ENCODE assay signal across 1 cellular context in the genomic region with DNA sequence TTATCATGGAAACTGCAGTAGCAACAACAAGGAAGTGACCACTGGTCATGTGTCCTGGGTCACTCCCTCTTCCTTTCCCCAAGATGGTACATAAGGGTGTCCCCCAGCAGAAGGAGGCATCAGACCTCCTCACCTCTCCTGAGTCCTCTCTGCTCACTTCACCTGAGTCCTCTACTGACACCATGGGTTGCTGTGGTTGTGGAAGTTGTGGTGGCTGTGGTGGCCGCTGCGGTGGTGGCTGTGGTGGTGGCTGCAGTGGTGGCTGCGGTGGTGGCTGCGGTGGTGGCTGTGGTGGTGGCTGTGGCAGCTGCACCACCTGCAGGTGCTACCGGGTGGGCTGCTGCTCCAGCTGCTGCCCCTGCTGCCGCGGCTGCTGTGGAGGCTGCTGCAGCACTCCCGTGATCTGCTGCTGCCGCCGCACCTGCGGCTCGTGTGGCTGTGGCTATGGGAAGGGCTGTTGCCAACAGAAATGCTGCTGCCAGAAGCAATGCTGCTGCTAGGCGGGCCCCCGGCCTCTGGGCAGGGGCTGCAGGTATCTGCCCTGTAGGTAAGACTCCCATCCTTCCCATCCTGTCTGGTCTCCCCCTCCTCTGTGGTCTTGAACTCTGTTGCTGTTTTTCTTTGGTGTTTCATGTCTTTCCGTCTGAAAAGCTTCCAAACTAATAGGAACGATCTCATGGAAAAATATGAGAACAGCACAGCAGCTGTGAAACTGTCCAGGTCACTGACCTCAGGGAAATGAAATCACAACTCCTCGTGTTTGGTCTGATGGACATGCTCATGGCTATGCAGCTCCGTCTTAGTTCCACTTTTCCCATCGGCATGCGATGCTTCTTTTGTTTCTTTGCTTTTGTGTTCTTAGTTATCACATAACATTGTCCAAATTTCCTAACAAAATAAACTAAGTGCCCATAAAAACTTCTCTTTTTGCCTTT.
TF ChIP-seq lines count a peak whose summit lies in the region.

A gene with protein sequence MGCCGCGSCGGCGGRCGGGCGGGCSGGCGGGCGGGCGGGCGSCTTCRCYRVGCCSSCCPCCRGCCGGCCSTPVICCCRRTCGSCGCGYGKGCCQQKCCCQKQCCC (plus strand): TSS at position 183 of the 935 bp plus-strand sequence. CDS start 0 bp downstream, at position 183.

TF ChIP-seq in H1, 55 proteins besides CTCF, POLR2A, EP300 and RAD21:
- TF ChIP-seq KDM5A (IDR thresholded peaks at IDR 0.05; ENCODE audit: low read length) = no peak
- no peak for TF ChIP-seq PHF8 (conservative IDR thresholded peaks at IDR 0.05; ENCODE audit: low read depth, low read length)
- TF ChIP-seq FOSL1 (IDR thresholded peaks at IDR 0.05; ENCODE audit: insufficient read depth, low read depth, low read length) = no peak
